ENCODE assay signal across 1 cellular context in genomic region chr4:126661194-126661593, GRCh38.
TF ChIP-seq lines count a peak whose summit lies in the region.

No MANE protein-coding gene starts in this region.

TF ChIP-seq in H1, 55 proteins besides CTCF, POLR2A, EP300 and RAD21:
- no peak for TF ChIP-seq FOSL1 (IDR thresholded peaks at IDR 0.05; ENCODE audit: insufficient read depth, low read depth, low read length)
